In the genomic region with DNA sequence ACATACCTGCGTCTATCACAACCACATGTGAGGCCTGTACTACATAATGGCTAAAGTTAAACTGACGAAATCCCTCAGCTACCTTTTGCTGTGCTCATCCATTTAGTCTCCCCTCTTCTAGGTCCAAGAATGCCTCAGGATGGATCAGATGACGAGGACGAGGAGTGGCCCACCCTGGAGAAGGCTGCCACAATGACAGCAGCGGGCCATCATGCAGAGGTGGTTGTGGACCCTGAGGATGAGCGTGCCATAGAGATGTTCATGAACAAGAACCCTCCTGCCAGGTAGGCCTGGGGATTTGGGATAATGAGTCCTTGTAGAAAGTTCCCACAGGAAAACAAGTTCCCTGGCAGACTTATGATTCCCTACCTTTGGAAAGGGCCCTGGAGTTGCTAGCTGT, we compare ENCODE assay signal across 29 cellular contexts. TPM values are rescaled to one million over a fixed set of nuclear protein-coding genes. Genes with fewer than 3 reads are reported as not detected.
A peak's percentile ranks its signal among the peaks of the same experiment; 100 is the strongest.
DNase-seq lines count a peak whose midpoint lies in the region; ATAC-seq and TF ChIP-seq lines count a peak whose summit lies in the region.
"Had no signal": no experiment of that assay in that cellular context is flagged by ENCODE, and none has a peak within 500 bp of the region (broad histone marks: within the 10 kb centered on the region; RNA-seq: fewer than 3 reads in every experiment).

No MANE protein-coding gene starts in this region.

- H3K4me3 ChIP-seq in DND-41 (ENCODE audit: low read depth in 1 of 2, low read length in 2 of 2), result 0 out of 4 replicates have a peak overlapping the region, but pooled peaks of 1 of the 2 experiments have one; percentile 12
- H3K4me3 ChIP-seq in osteoblast (ENCODE audit: insufficient read depth, low read length), result no peak overlapping the region
- no peak overlapping the region for H3K4me3 ChIP-seq in adrenal gland
- H3K4me3 ChIP-seq: esophagus squamous epithelium, heart right ventricle, lower lobe of right lung, MG63, mucosa of descending colon, neural progenitor cell, SJSA1, thyroid gland had no signal

- POLR2A ChIA-PET in activated CD4-positive, alpha-beta T cell treated with anti-CD3 and anti-CD28 coated beads, Interleukin-2, amount 10 ng/mL, durations not matched to agents 7 days and 5 days (lab: Charles Lee), result no interaction called here

- H2AFZ ChIP-seq in DND-41 (ENCODE audit: low read depth, low read length) (no peak overlapping the region), osteoblast (ENCODE audit: low read length) (no peak overlapping the region)
- H2AFZ ChIP-seq: neural progenitor cell had no signal

- TF ChIP-seq CTCF in DND-41 (IDR thresholded peaks at IDR 0.05; ENCODE audit: borderline replicate concordance, extremely low read depth, low read length, poor library complexity, severe bottlenecking) (no peak), osteoblast (IDR thresholded peaks at IDR 0.05; ENCODE audit: extremely low read depth, low read depth, low read length) (no peak), adrenal gland (IDR thresholded peaks at IDR 0.05) (no peak)

- H3K36me3 Mint-ChIP-seq in activated CD4-positive, alpha-beta T cell treated with anti-CD3 and anti-CD28 coated beads, Interleukin-2, amount 10 ng/mL, durations not matched to agents 7 days and 5 days (ENCODE audit: low read depth), result peaks cover 50% of the 10 kb centered on the region
- peaks cover 62% of the 10 kb centered on the region for H3K36me3 Mint-ChIP-seq in activated naive CD8-positive, alpha-beta T cell treated with anti-CD3 and anti-CD28 coated beads, Interleukin-2, amount 50 U/mL, for 24 hours (ENCODE audit: low read depth)

- H3K9ac ChIP-seq in DND-41 (ENCODE audit: low read depth, low read length), result no peak overlapping the region
- H3K9ac ChIP-seq: neural progenitor cell had no signal

- H3K4me1 ChIP-seq in DND-41 (ENCODE audit: insufficient read depth, low read length) (peaks cover 40% of the 10 kb centered on the region), osteoblast (ENCODE audit: insufficient read depth, low read length) (peaks cover 17% of the 10 kb centered on the region), adrenal gland (replicated peaks in 1 of 2) (peaks cover 4 to 14% of the 10 kb centered on the region in 2 donors)

- 88 to 93% (median 90%) methylated on average over 6 of the region's 6 CpGs for WGBS in adrenal gland, 4 donors

- H3K4me2 ChIP-seq in DND-41 (ENCODE audit: insufficient read depth, low read length) (peak overlapping the region; percentile 23; the same call in 1 of the 2 replicates), osteoblast (ENCODE audit: insufficient read depth, low read length) (no peak overlapping the region)
- H3K4me2 ChIP-seq: neural progenitor cell had no signal

- intact Hi-C loops in adrenal gland (cut with DNase I), result no loop called here

- TF ChIP-seq POLR2A in adrenal gland (IDR thresholded peaks at IDR 0.05), result no peak

- no peaks in the 10 kb centered on the region for H3K27me3 ChIP-seq in DND-41 (ENCODE audit: insufficient read depth, low read length, poor library complexity)
- H3K27me3 ChIP-seq in osteoblast (ENCODE audit: insufficient read depth, low read length), result no peaks in the 10 kb centered on the region
- H3K27me3 ChIP-seq in adrenal gland, result no peaks in the 10 kb centered on the region
- H3K27me3 ChIP-seq: esophagus squamous epithelium, heart right ventricle, MG63, neural progenitor cell, SJSA1, thyroid gland had no signal

- H3K27ac ChIP-seq in DND-41 (ENCODE audit: low read length), result peak overlapping the region; percentile 47
- H3K27ac ChIP-seq in osteoblast (ENCODE audit: low read depth, low read length), result peak overlapping the region; percentile 19
- no peak overlapping the region for H3K27ac ChIP-seq in adrenal gland
- H3K27ac ChIP-seq: esophagus squamous epithelium, heart right ventricle, lower lobe of right lung, neural progenitor cell, SJSA1, thyroid gland had no signal

- H3K27ac Mint-ChIP-seq in activated CD4-positive, alpha-beta T cell treated with anti-CD3 and anti-CD28 coated beads, Interleukin-2, amount 10 ng/mL, durations not matched to agents 7 days and 5 days, result peak overlapping the region; percentile 71
- H3K27ac Mint-ChIP-seq in activated naive CD8-positive, alpha-beta T cell treated with anti-CD3 and anti-CD28 coated beads, Interleukin-2, amount 50 U/mL, for 24 hours, result peak overlapping the region; percentile 22
- H3K27ac Mint-ChIP-seq: activated B cell treated with CpG ODN at 0.5 μM for 24 hours; activated naive CD8-positive, alpha-beta T cell treated with anti-CD3 and anti-CD28 coated beads, Interleukin-2, amount 10 ng/mL, durations not matched to agents 7 days and 5 days; neural progenitor cell had no signal

- no peak for ATAC-seq in DND-41 (ENCODE audit: insufficient read depth, low read depth)
- no peak for ATAC-seq in activated naive CD8-positive, alpha-beta T cell treated with anti-CD3 and anti-CD28 coated beads, Interleukin-2, amount 50 U/mL, for 24 hours
- ATAC-seq: heart right ventricle, lower lobe of right lung, mucosa of descending colon, sciatic nerve, T-cell had no signal

- no peaks in the 10 kb centered on the region for H3K9me3 Mint-ChIP-seq in activated CD4-positive, alpha-beta T cell treated with anti-CD3 and anti-CD28 coated beads, Interleukin-2, amount 10 ng/mL, durations not matched to agents 7 days and 5 days
- no peaks in the 10 kb centered on the region for H3K9me3 Mint-ChIP-seq in activated naive CD8-positive, alpha-beta T cell treated with anti-CD3 and anti-CD28 coated beads, Interleukin-2, amount 50 U/mL, for 24 hours
- H3K9me3 Mint-ChIP-seq: activated B cell treated with CpG ODN at 0.5 μM for 24 hours; activated naive CD8-positive, alpha-beta T cell treated with anti-CD3 and anti-CD28 coated beads, Interleukin-2, amount 10 ng/mL, durations not matched to agents 7 days and 5 days; neural progenitor cell; T-cell had no signal

- no peak overlapping the region for H3K4me3 Mint-ChIP-seq in activated CD4-positive, alpha-beta T cell treated with anti-CD3 and anti-CD28 coated beads, Interleukin-2, amount 10 ng/mL, durations not matched to agents 7 days and 5 days
- no peak overlapping the region for H3K4me3 Mint-ChIP-seq in activated naive CD8-positive, alpha-beta T cell treated with anti-CD3 and anti-CD28 coated beads, Interleukin-2, amount 50 U/mL, for 24 hours
- H3K4me3 Mint-ChIP-seq: activated B cell treated with CpG ODN at 0.5 μM for 24 hours; activated naive CD8-positive, alpha-beta T cell treated with anti-CD3 and anti-CD28 coated beads, Interleukin-2, amount 10 ng/mL, durations not matched to agents 7 days and 5 days; neural progenitor cell; T-cell had no signal

- DNase-seq in activated CD4-positive, alpha-beta T cell treated with anti-CD3 and anti-CD28 coated beads, Interleukin-2, amount 10 ng/mL, durations not matched to agents 7 days and 5 days, result no peak
- no peak for DNase-seq in activated CD4-positive, alpha-beta T cell treated with anti-CD3 and anti-CD28 coated beads, Interleukin-2, amount 50 U/mL, for 1 hour
- no peak for DNase-seq in DND-41
- no peak for DNase-seq in activated naive CD8-positive, alpha-beta T cell treated with anti-CD3 and anti-CD28 coated beads, Interleukin-2, amount 50 U/mL, for 24 hours
- no peak for DNase-seq in osteoblast (ENCODE audit: insufficient read length, low spot score, missing footprints)
- DNase-seq in adrenal gland, result no peak
- DNase-seq in stimulated activated CD4-positive, alpha-beta T cell treated with anti-CD3 and anti-CD28 coated beads, Interleukin-4, amount 100 ng/mL, for 24 hours, result no peak
- no peak for DNase-seq in Ammon's horn (ENCODE audit: low spot score)
- DNase-seq: 8988T; activated B cell treated with CpG ODN at 0.5 μM for 24 hours; activated naive CD8-positive, alpha-beta T cell treated with anti-CD3 and anti-CD28 coated beads, Interleukin-2, amount 10 ng/mL, durations not matched to agents 7 days and 5 days; caudate nucleus; esophagus squamous epithelium; foreskin melanocyte; heart right ventricle; KG1; kidney glomerular epithelial cell; lower lobe of right lung; MG63; mucosa of descending colon; NCI-H1105 treated with DMSO at 0.1 percent for 48 hours; NCI-H2029 treated with DMSO at 0.1 percent for 48 hours; NCI-H2227 treated with DMSO at 0.1 percent for 48 hours; stimulated activated naive CD4-positive, alpha-beta T cell treated with Interleukin-2 at 50 U/mL for 16 hours; T-cell; thyroid gland had no signal

- H3K9me3 ChIP-seq in DND-41 (ENCODE audit: insufficient read depth, low read length, severe bottlenecking) (no peaks in the 10 kb centered on the region), osteoblast (ENCODE audit: low read depth, low read length) (no peaks in the 10 kb centered on the region), adrenal gland (replicated peaks in 1 of 3) (no peaks in the 10 kb centered on the region)
- H3K9me3 ChIP-seq: esophagus squamous epithelium, heart right ventricle, lower lobe of right lung, MG63, mucosa of descending colon, SJSA1, thyroid gland had no signal

- CTCF ChIA-PET in activated CD4-positive, alpha-beta T cell treated with anti-CD3 and anti-CD28 coated beads, Interleukin-2, amount 10 ng/mL, durations not matched to agents 7 days and 5 days (lab: Charles Lee), result interaction anchor here (0.9 to 25.3 kb wide), 5 partner anchors 8 to 119 kb away, joined by 3 to 412 read pairs (median 4); a partner anchor contains a TSS

- peaks cover 86% of the 10 kb centered on the region for H3K36me3 ChIP-seq in DND-41 (ENCODE audit: insufficient read depth, low read length)
- H3K36me3 ChIP-seq in osteoblast (ENCODE audit: insufficient read depth, low read length), result peaks cover 70% of the 10 kb centered on the region
- H3K36me3 ChIP-seq in adrenal gland (replicated peaks in 1 of 2), result peaks cover 0 to 55% of the 10 kb centered on the region in 2 donors
- H3K36me3 ChIP-seq: neural progenitor cell had no signal

- H3K4me1 Mint-ChIP-seq in activated CD4-positive, alpha-beta T cell treated with anti-CD3 and anti-CD28 coated beads, Interleukin-2, amount 10 ng/mL, durations not matched to agents 7 days and 5 days, result peaks cover 41% of the 10 kb centered on the region
- H3K4me1 Mint-ChIP-seq in activated naive CD8-positive, alpha-beta T cell treated with anti-CD3 and anti-CD28 coated beads, Interleukin-2, amount 50 U/mL, for 24 hours, result peaks cover 37% of the 10 kb centered on the region

- peaks cover 56% of the 10 kb centered on the region for H4K20me1 ChIP-seq in DND-41 (ENCODE audit: insufficient read depth, low read length)
- H4K20me1 ChIP-seq in osteoblast (ENCODE audit: insufficient read depth, low read length), result peaks cover 20% of the 10 kb centered on the region

- no peaks in the 10 kb centered on the region for H3K27me3 Mint-ChIP-seq in activated CD4-positive, alpha-beta T cell treated with anti-CD3 and anti-CD28 coated beads, Interleukin-2, amount 10 ng/mL, durations not matched to agents 7 days and 5 days
- H3K27me3 Mint-ChIP-seq in activated naive CD8-positive, alpha-beta T cell treated with anti-CD3 and anti-CD28 coated beads, Interleukin-2, amount 50 U/mL, for 24 hours, result no peaks in the 10 kb centered on the region
- H3K27me3 Mint-ChIP-seq: activated B cell treated with CpG ODN at 0.5 μM for 24 hours; activated naive CD8-positive, alpha-beta T cell treated with anti-CD3 and anti-CD28 coated beads, Interleukin-2, amount 10 ng/mL, durations not matched to agents 7 days and 5 days; T-cell had no signal

- H3K79me2 ChIP-seq in DND-41 (ENCODE audit: insufficient read depth, low read length) (peaks cover 75% of the 10 kb centered on the region), osteoblast (ENCODE audit: insufficient read depth, low read length) (peaks cover 57% of the 10 kb centered on the region)

RNA-seq across cellular contexts. Expression of a gene that starts 6.0 kb away (rescaled TPM):
- 10 to 100 TPM; 29.3 to 29.8 TPM for total RNA-seq in activated CD4-positive, alpha-beta T cell treated with anti-CD3 and anti-CD28 coated beads, Interleukin-2, amount 10 ng/mL, durations not matched to agents 7 days and 5 days
- total RNA-seq in osteoblast, result 11.6 and 11.8 TPM in 2 replicates
- total RNA-seq in adrenal gland, result 10 to 100 TPM in 4 of 8 donors, 1 to 10 TPM in 4; 5.1 to 42.9 (median 12.3) TPM
- polyA plus RNA-seq in adrenal gland, result 10 to 100 TPM; 15.4 to 24.5 (median 17.3) TPM

RNA-seq across cellular contexts. Expression of a gene that starts 6.3 kb away (rescaled TPM):
- 10 to 100 TPM; 18.6 to 22.7 TPM for total RNA-seq in activated CD4-positive, alpha-beta T cell treated with anti-CD3 and anti-CD28 coated beads, Interleukin-2, amount 10 ng/mL, durations not matched to agents 7 days and 5 days
- 27.4 and 30.8 TPM in 2 replicates for total RNA-seq in osteoblast
- total RNA-seq in adrenal gland, result 10 to 100 TPM in 7 of 8 donors, 1 to 10 TPM in 1; 8.2 to 29.1 (median 23.6) TPM
- polyA plus RNA-seq in adrenal gland, result 10 to 100 TPM in 2 of 3 donors, 1 to 10 TPM in 1; 9.6 to 22.9 (median 12.5) TPM

RNA-seq across cellular contexts. Expression of a gene that starts 14.4 kb away (rescaled TPM):
- total RNA-seq in activated CD4-positive, alpha-beta T cell treated with anti-CD3 and anti-CD28 coated beads, Interleukin-2, amount 10 ng/mL, durations not matched to agents 7 days and 5 days, result 100 to 1,000 TPM; 461 to 520 TPM
- total RNA-seq in osteoblast, result 17.7 and 21.0 TPM in 2 replicates
- total RNA-seq in adrenal gland, result 100 to 1,000 TPM; 116 to 309 (median 181) TPM
- 100 to 1,000 TPM in 2 of 3 donors, 10 to 100 TPM in 1; 86.3 to 163 (median 135) TPM for polyA plus RNA-seq in adrenal gland

RNA-seq across cellular contexts. Expression of a gene that starts 32.1 kb away (rescaled TPM):
- 1 to 10 TPM; 6.3 to 7.0 TPM for total RNA-seq in activated CD4-positive, alpha-beta T cell treated with anti-CD3 and anti-CD28 coated beads, Interleukin-2, amount 10 ng/mL, durations not matched to agents 7 days and 5 days
- total RNA-seq in osteoblast, result 3.6 and 3.8 TPM in 2 replicates
- total RNA-seq in adrenal gland, result 1 to 10 TPM; 1.5 to 5.7 (median 3.6) TPM
- polyA plus RNA-seq in adrenal gland, result 1 to 10 TPM; 1.5 to 6.2 (median 2.2) TPM

Comparison
In these comparisons a context has a peak if more than half of its experiments do, and no peak if none do; other contexts are left out.
1. H3K27ac ChIP-seq: peak in DND-41 (single experiment) and osteoblast (single experiment); none in adrenal gland (0 of 5).